ENCODE assay signal across 19 cellular contexts in genomic region chr7:97851725-97852124, GRCh38.
A peak's percentile ranks its signal among the peaks of the same experiment; 100 is the strongest.
DNase-seq lines count a peak whose midpoint lies in the region; ATAC-seq and TF ChIP-seq lines count a peak whose summit lies in the region.
"Had no signal": no experiment of that assay in that cellular context is flagged by ENCODE, and none has a peak within 500 bp of the region (broad histone marks: within the 10 kb centered on the region; RNA-seq: fewer than 3 reads in every experiment).

No MANE protein-coding gene starts in this region.

- no peak overlapping the region for H3K4me3 ChIP-seq in foreskin fibroblast (ENCODE audit: low read depth in 1 of 2, low read length in 2 of 2)
- H3K4me3 ChIP-seq: GM23338, tibial nerve had no signal

- DNase-seq in AG20443 (ENCODE audit: low spot score) (peak; percentile 74), anterior cingulate cortex (lab: John Stamatoyannopoulos, UW) (peak in 39 of 58 donors; percentile 1 to 85 (median 22)), foreskin fibroblast (peak; percentile 43 to 71), pons (ENCODE audit: low spot score) (peak; percentile 26), Kasumi-1 (lab: John Stamatoyannopoulos, UW) (no peak)
- no peak for DNase-seq in activated effector memory CD4-positive, alpha-beta T cell treated with anti-CD3 and anti-CD28 coated beads, Interleukin-2, amount 50 U/mL, for 16 hours
- DNase-seq in activated CD8-positive, alpha-beta memory T cell treated with anti-CD3 and anti-CD28 coated beads, Interleukin-2, amount 50 U/mL, for 48 hours = no peak
- DNase-seq: activated CD4-positive, alpha-beta T cell treated with anti-CD3 and anti-CD28 coated beads, Interleukin-2, amount 50 U/mL, for 1 hour; activated naive CD4-positive, alpha-beta T cell treated with Interleukin-2 at 50 U/mL for 16 hours; CD4-positive, alpha-beta memory T cell; mammary epithelial cell; MM.1S; NCI-H187 treated with DMSO at 0.1 percent for 48 hours; NCI-H446; stimulated activated naive B cell treated with anti-CD40 and anti-IgM and Interleukin-4, amounts not matched to agents 10 μg/mL and 1 μg/mL and 100 μg/mL, for 72 hours had no signal

- TF ChIP-seq CTCF in foreskin fibroblast (IDR thresholded peaks at IDR 0.05; ENCODE audit: low read depth, low read length) = no peak

- no peak for ATAC-seq in HG03520 (IDR thresholded peaks at IDR 0.05; ENCODE audit: unreplicated experiment)
- ATAC-seq: GM23338; natural killer cell treated with Interleukin-12 subunit alpha and Interleukin-12 subunit beta and Interleukin-15 and Interleukin-18, amount 100 ng/mL, for 72 hours; stimulated activated naive B cell treated with anti-CD40 and anti-IgM and Interleukin-4, amounts not matched to agents 10 μg/mL and 1 μg/mL and 100 μg/mL, for 72 hours had no signal

Comparison
In these comparisons a context has a peak if more than half of its experiments do, and no peak if none do; other contexts are left out.
1. DNase-seq: peak in AG20443 (single experiment), anterior cingulate cortex (39 of 58), foreskin fibroblast (2 of 2) and pons (single experiment); none in activated effector memory CD4-positive, alpha-beta T cell treated with anti-CD3 and anti-CD28 coated beads, Interleukin-2, amount 50 U/mL, for 16 hours (single experiment), Kasumi-1 (0 of 2) and activated CD8-positive, alpha-beta memory T cell treated with anti-CD3 and anti-CD28 coated beads, Interleukin-2, amount 50 U/mL, for 48 hours (single experiment).